ENCODE assay signal across 11 cellular contexts in the genomic region with DNA sequence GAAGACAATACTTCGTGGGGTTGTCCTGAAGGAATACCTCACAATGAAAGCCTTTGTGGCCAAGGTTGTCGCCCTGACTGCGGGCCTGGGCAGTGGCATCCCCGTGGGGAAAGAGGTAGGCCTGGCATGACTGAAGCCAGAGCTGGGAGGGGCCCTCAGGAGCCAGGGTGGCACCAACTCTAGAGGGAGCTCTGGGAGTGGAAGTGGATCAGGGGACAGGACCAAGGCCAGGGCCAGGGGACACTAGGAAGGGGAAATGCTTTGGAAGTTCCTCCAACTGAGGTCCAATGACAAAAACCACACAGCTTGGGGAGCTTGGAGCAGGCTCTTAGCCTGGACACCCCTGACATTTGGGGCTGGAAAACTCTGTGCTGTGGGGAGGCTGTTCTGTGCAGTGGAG. TPM values are rescaled to one million over a fixed set of nuclear protein-coding genes. Genes with fewer than 3 reads are reported as not detected.
A peak's percentile ranks its signal among the peaks of the same experiment; 100 is the strongest.
DNase-seq lines count a peak whose midpoint lies in the region; ATAC-seq and TF ChIP-seq lines count a peak whose summit lies in the region.
"Had no signal": no experiment of that assay in that cellular context is flagged by ENCODE, and none has a peak within 500 bp of the region (broad histone marks: within the 10 kb centered on the region; RNA-seq: fewer than 3 reads in every experiment).

No MANE protein-coding gene starts in this region.

- H3K27me3 ChIP-seq in psoas muscle (ENCODE audit: insufficient read depth in 3 of 3, low read length in 2 of 3), result no peaks in the 10 kb centered on the region

- H3K9me3 Mint-ChIP-seq in chondrocyte (ENCODE audit: low read depth), result no peaks in the 10 kb centered on the region
- H3K9me3 Mint-ChIP-seq: activated B cell treated with CpG ODN at 0.5 μM for 24 hours, neural crest cell had no signal

- H3K27me3 Mint-ChIP-seq in chondrocyte (ENCODE audit: low read depth), result no peaks in the 10 kb centered on the region
- H3K27me3 Mint-ChIP-seq: activated B cell treated with CpG ODN at 0.5 μM for 24 hours had no signal

- no peaks in the 10 kb centered on the region for H3K36me3 Mint-ChIP-seq in chondrocyte (ENCODE audit: low read depth)

- TF ChIP-seq CTCF in chondrocyte (IDR thresholded peaks at IDR 0.05) (peak; percentile 15), psoas muscle (IDR thresholded peaks at IDR 0.05) (no peak)

- no peak overlapping the region for H3K27ac Mint-ChIP-seq in chondrocyte (ENCODE audit: unreplicated experiment)
- H3K27ac Mint-ChIP-seq: activated B cell treated with CpG ODN at 0.5 μM for 24 hours had no signal

- DNase-seq in DMS 273 (lab: John Stamatoyannopoulos, UW; ENCODE audit: unreplicated experiment), result peak; percentile 26
- no peak for DNase-seq in DMS 273 treated with DMSO at 0.1 percent for 48 hours (lab: John Stamatoyannopoulos, UW)
- DNase-seq in chondrocyte (ENCODE audit: low spot score), result no peak
- DNase-seq in psoas muscle, result peak in 1 of 2 donors; percentile 25
- DNase-seq in activated effector memory CD4-positive, alpha-beta T cell treated with anti-CD3 and anti-CD28 coated beads, Interleukin-2, amount 50 U/mL, for 16 hours, result no peak
- no peak for DNase-seq in NCI-H345 treated with DMSO at 0.1 percent for 48 hours (lab: John Stamatoyannopoulos, UW; ENCODE audit: unreplicated experiment)
- DNase-seq: 8988T, activated B cell treated with CpG ODN at 0.5 μM for 24 hours, NCI-H82 had no signal

- H3K27ac ChIP-seq in psoas muscle, result peak overlapping the region; percentile 67

- H3K9me3 ChIP-seq in psoas muscle, result no peaks in the 10 kb centered on the region
- H3K9me3 ChIP-seq: HAP-1 had no signal

- H3K4me3 Mint-ChIP-seq in chondrocyte (ENCODE audit: unreplicated experiment), result no peak overlapping the region
- H3K4me3 Mint-ChIP-seq: activated B cell treated with CpG ODN at 0.5 μM for 24 hours, neural crest cell had no signal

- 59 to 82% (median 67%) methylated on average over 4 of the region's 4 CpGs for WGBS in psoas muscle, 3 donors

- peaks cover 24% of the 10 kb centered on the region for H3K4me1 Mint-ChIP-seq in chondrocyte (ENCODE audit: low read depth)

- peaks cover 39% of the 10 kb centered on the region for H3K4me1 ChIP-seq in psoas muscle
- H3K4me1 ChIP-seq: HAP-1 had no signal

- H3K36me3 ChIP-seq in psoas muscle (ENCODE audit: insufficient read depth in 1 of 2, low read depth in 1 of 2), result peaks cover 0 to 41% of the 10 kb centered on the region in 2 donors
- H3K36me3 ChIP-seq: HAP-1 had no signal

- no peak overlapping the region for H3K4me3 ChIP-seq in psoas muscle
- H3K4me3 ChIP-seq: HAP-1 had no signal

- ATAC-seq in psoas muscle, result peak in 1 of 4 donors; percentile 54

- intact Hi-C loops in psoas muscle (cut with DNase I), result no loop called here

RNA-seq across cellular contexts. Expression of a gene that starts 5.8 kb away (rescaled TPM):
- total RNA-seq in chondrocyte, result not detected in 3 replicates
- 10 to 100 TPM in 1 of 4 donors, 1 to 10 TPM in 3; 2.9 to 10.9 (median 6.7) TPM for total RNA-seq in psoas muscle
- 1 to 10 TPM in 2 of 3 donors, under 1 TPM in 1; 0.73 to 5.5 (median 1.3) TPM for polyA plus RNA-seq in psoas muscle
- total RNA-seq: activated B cell treated with CpG ODN at 0.5 μM for 24 hours, neural crest cell had no signal

RNA-seq across cellular contexts. Expression of a gene that starts 33.6 kb away (rescaled TPM):
- 28.7 to 31.5 TPM (median 30.3 TPM) in 3 replicates for total RNA-seq in chondrocyte
- 1 to 10 TPM; 3.2 to 7.6 (median 4.7) TPM for total RNA-seq in psoas muscle
- polyA plus RNA-seq in psoas muscle, result 1 to 10 TPM; 1.4 to 4.3 (median 2.0) TPM

RNA-seq across cellular contexts. Expression of a gene that starts 37.0 kb away (rescaled TPM):
- not detected in 3 replicates for total RNA-seq in chondrocyte
- under 1 TPM in 1 of 4 donors, not detected in 3; 0.43 TPM for total RNA-seq in psoas muscle
- polyA plus RNA-seq in psoas muscle, result under 1 TPM; 0.04 to 0.42 (median 0.31) TPM

RNA-seq across cellular contexts. Expression of a gene that starts 40.8 kb away (rescaled TPM):
- total RNA-seq in chondrocyte (3.0 to 4.0 TPM (median 3.1 TPM) in 3 replicates), psoas muscle (1 to 10 TPM in 1 of 4 donors, under 1 TPM in 3; 0.25 to 1.0 (median 0.61) TPM)
- polyA plus RNA-seq in psoas muscle, result under 1 TPM; 0.13 to 0.27 (median 0.21) TPM
- total RNA-seq: activated B cell treated with CpG ODN at 0.5 μM for 24 hours had no signal

RNA-seq across cellular contexts. Expression of a gene that starts 58.5 kb away (rescaled TPM):
- 70.1 to 79.6 TPM (median 79.4 TPM) in 3 replicates for total RNA-seq in chondrocyte
- total RNA-seq in psoas muscle, result 100 to 1,000 TPM in 1 of 4 donors, 10 to 100 TPM in 3; 65.1 to 129 (median 92.6) TPM
- 100 to 1,000 TPM in 1 of 3 donors, 10 to 100 TPM in 2; 79.8 to 109 (median 93.9) TPM for polyA plus RNA-seq in psoas muscle
